Comparison of ENCODE assay signal across 12 cellular contexts in genomic region chr6:11208267-11208666, GRCh38. TPM values are rescaled to one million over a fixed set of nuclear protein-coding genes. Genes with fewer than 3 reads are reported as not detected.
DNase-seq lines count a peak whose midpoint lies in the region; ATAC-seq and TF ChIP-seq lines count a peak whose summit lies in the region.
"Had no signal": no experiment of that assay in that cellular context is flagged by ENCODE, and none has a peak within 500 bp of the region (broad histone marks: within the 10 kb centered on the region; RNA-seq: fewer than 3 reads in every experiment).

No MANE protein-coding gene starts in this region.

- in situ Hi-C loops in transverse colon (cut with MboI; ENCODE audit: low pct_ligation_motif_present in 1 of 4, low pct_unique_long_range_greater_than_20kb in 1 of 4, low sequenced_read_pairs in 3 of 4): no loop called here

- 96% methylated on average over 3 of the region's 3 CpGs for WGBS in SK-N-SH (ENCODE audit: low lambda C conversion rate)
- 85% methylated on average over 3 of the region's 3 CpGs; no CpG with 5 or more reads in 1 of the 2 donors for WGBS in transverse colon (ENCODE audit: low coverage in 1 of 2), 2 donors

- H3K4me1 ChIP-seq in SK-N-SH (ENCODE audit: control insufficient read depth in 1 of 2, insufficient read depth in 2 of 2, low read depth in 1 of 2, low read length in 1 of 2) (peaks cover 34 to 71% of the 10 kb centered on the region in 2 experiments; a peak in 2 of 4 replicates), fibroblast of lung (ENCODE audit: control insufficient read depth, extremely low read depth, insufficient read depth, low read length) (peaks cover 25% of the 10 kb centered on the region), transverse colon (peaks cover 11 to 46% (median 35%) of the 10 kb centered on the region in 4 donors)

- TF ChIP-seq EP300 in SK-N-SH (IDR thresholded peaks at IDR 0.05; ENCODE audit: borderline replicate concordance in 1 of 2, low read depth in 1 of 2, low read length in 1 of 2) (no peak), transverse colon (IDR thresholded peaks at IDR 0.05; ENCODE audit: low read depth) (no peak)

- no peak for DNase-seq in activated naive CD4-positive, alpha-beta T cell treated with anti-CD3 and anti-CD28 coated beads, Interleukin-2, amount 50 U/mL, for 72 hours (ENCODE audit: low spot score in 2 of 2)
- DNase-seq in activated naive CD4-positive, alpha-beta T cell treated with Interleukin-2 at 50 U/mL for 16 hours: no peak
- DNase-seq in SK-N-SH: no peak
- no peak for DNase-seq in fibroblast of lung (ENCODE audit: low read depth in 2 of 2)
- DNase-seq in transverse colon: no peak
- no peak for DNase-seq in NCI-H1417 (lab: John Stamatoyannopoulos, UW)
- no peak for DNase-seq in NK-92 treated with Interleukin-12 subunit alpha and Interleukin-12 subunit beta, amount 100 ng/mL, for 24 hours (lab: John Stamatoyannopoulos, UW)
- DNase-seq: GF-D8, NCI-H748 treated with DMSO at 0.1 percent for 48 hours, testis had no signal

- peak overlapping the region; percentile 40; the same call in 1 of the 2 replicates for H3K9ac ChIP-seq in SK-N-SH
- no peak overlapping the region for H3K9ac ChIP-seq in fibroblast of lung (ENCODE audit: insufficient read depth, low read length)

- H3K27ac ChIP-seq in SK-N-SH (ENCODE audit: low read depth in 2 of 2, low read length in 1 of 2): peak overlapping the region; percentile 24 to 91
- H3K27ac ChIP-seq in fibroblast of lung (ENCODE audit: insufficient read depth, low read length): peak overlapping the region; percentile 84
- H3K27ac ChIP-seq in transverse colon: peak overlapping the region in 3 of 4 donors; percentile 55 to 64 (median 56)

- H2AFZ ChIP-seq in SK-N-SH (ENCODE audit: low read depth) (no peak overlapping the region), fibroblast of lung (ENCODE audit: low read length) (no peak overlapping the region)

- H4K20me1 ChIP-seq in SK-N-SH (ENCODE audit: insufficient read depth) (no peaks in the 10 kb centered on the region), fibroblast of lung (ENCODE audit: control insufficient read depth, extremely low read depth, insufficient read depth, low read length) (no peaks in the 10 kb centered on the region)

- H3K36me3 ChIP-seq in SK-N-SH (replicated peaks in 1 of 2; ENCODE audit: control insufficient read depth in 1 of 2, insufficient read depth in 2 of 2, low read length in 1 of 2): peaks cover 0 to 31% of the 10 kb centered on the region in 2 experiments
- H3K36me3 ChIP-seq in fibroblast of lung (ENCODE audit: control insufficient read depth, insufficient read depth, low read length): peaks cover 4% of the 10 kb centered on the region
- H3K36me3 ChIP-seq in transverse colon: peaks cover 0 to 11% (median 0%) of the 10 kb centered on the region in 4 donors
- H3K36me3 ChIP-seq: prostate gland had no signal

- CTCF ChIA-PET in SK-N-SH (lab: Yijun Ruan, JAX): no interaction called here

- no peak overlapping the region for H3K4me3 ChIP-seq in SK-N-SH (ENCODE audit: low read depth in 2 of 2, low read length in 1 of 2)
- H3K4me3 ChIP-seq in fibroblast of lung (replicated peaks in 1 of 4; ENCODE audit: control extremely low read depth in 1 of 4, insufficient read depth in 1 of 4, low read depth in 3 of 4, low read length in 4 of 4): no peak overlapping the region
- no peak overlapping the region for H3K4me3 ChIP-seq in transverse colon
- H3K4me3 ChIP-seq: prostate gland, testis had no signal

- H3K4me2 ChIP-seq in SK-N-SH (0 out of 2 replicates have a peak overlapping the region, but pooled peaks have one; percentile 18), fibroblast of lung (ENCODE audit: extremely low read depth, insufficient read depth, low read length) (no peak overlapping the region)

- H3K9me2 ChIP-seq in SK-N-SH: no peaks in the 10 kb centered on the region

- H3F3A ChIP-seq in SK-N-SH (replicated peaks; ENCODE audit: insufficient read depth): peaks cover 34% of the 10 kb centered on the region

- TF ChIP-seq POLR2A in transverse colon (IDR thresholded peaks at IDR 0.05): no peak

- H3K9me3 Mint-ChIP-seq in activated naive CD4-positive, alpha-beta T cell treated with anti-CD3 and anti-CD28 coated beads, Interleukin-2, amount 50 U/mL, for 72 hours: no peaks in the 10 kb centered on the region

- peaks cover 16 to 26% of the 10 kb centered on the region in 2 donors for H3K36me3 Mint-ChIP-seq in activated naive CD4-positive, alpha-beta T cell treated with anti-CD3 and anti-CD28 coated beads, Interleukin-2, amount 50 U/mL, for 72 hours

- H3K27ac Mint-ChIP-seq in activated naive CD4-positive, alpha-beta T cell treated with anti-CD3 and anti-CD28 coated beads, Interleukin-2, amount 50 U/mL, for 72 hours: no peak overlapping the region

- H3K79me2 ChIP-seq in SK-N-SH (ENCODE audit: insufficient read depth) (peaks cover 76% of the 10 kb centered on the region), fibroblast of lung (ENCODE audit: control insufficient read depth, insufficient read depth, low read length) (peaks cover 13% of the 10 kb centered on the region)

- no peak for TF ChIP-seq RAD21 in SK-N-SH (IDR thresholded peaks at IDR 0.05; ENCODE audit: low read length)

- H3K27me3 ChIP-seq in SK-N-SH (ENCODE audit: insufficient read depth) (no peaks in the 10 kb centered on the region), fibroblast of lung (ENCODE audit: control insufficient read depth, insufficient read depth, low read length) (no peaks in the 10 kb centered on the region), transverse colon (no peaks in the 10 kb centered on the region)
- H3K27me3 ChIP-seq: testis had no signal

- no peaks in the 10 kb centered on the region for H3K9me3 ChIP-seq in SK-N-SH
- H3K9me3 ChIP-seq in fibroblast of lung (ENCODE audit: control insufficient read depth, insufficient read depth, low read depth, low read length): no peaks in the 10 kb centered on the region
- no peaks in the 10 kb centered on the region for H3K9me3 ChIP-seq in transverse colon
- H3K9me3 ChIP-seq: prostate gland, testis had no signal

- POLR2A ChIA-PET in SK-N-SH (lab: Yijun Ruan, JAX): no interaction called here

- ATAC-seq in activated naive CD4-positive, alpha-beta T cell treated with anti-CD3 and anti-CD28 coated beads, Interleukin-2, amount 50 U/mL, for 72 hours: peak; percentile 83 to 87
- no peak for ATAC-seq in HG02885 (IDR thresholded peaks at IDR 0.05; ENCODE audit: poor library complexity, unreplicated experiment)

- intact Hi-C loops in transverse colon (cut with DNase I; ENCODE audit: low total_unique reads): no loop called here

- TF ChIP-seq CTCF in SK-N-SH (IDR thresholded peaks at IDR 0.05) (no peak), fibroblast of lung (conservative IDR thresholded peaks at IDR 0.05 in 1 of 2, IDR thresholded peaks at IDR 0.05 in 1 of 2; ENCODE audit: low read depth in 1 of 2, low read length in 2 of 2) (no peak), transverse colon (IDR thresholded peaks at IDR 0.05) (no peak)

TF ChIP-seq in SK-N-SH, 30 proteins besides CTCF, POLR2A, EP300 and RAD21 (continues in another document):
- TF ChIP-seq TAF1 (IDR thresholded peaks at IDR 0.05; ENCODE audit: borderline replicate concordance, low read depth, low read length) (no peak), IRF3 (IDR thresholded peaks at IDR 0.05; ENCODE audit: low read depth, low read length) (no peak), ELF1 (IDR thresholded peaks at IDR 0.05) (no peak), EZH2phosphoT487 (IDR thresholded peaks at IDR 0.05; ENCODE audit: borderline replicate concordance, low read depth) (no peak), GABPA (IDR thresholded peaks at IDR 0.05; ENCODE audit: low read depth) (no peak), RCOR1 (IDR thresholded peaks at IDR 0.05; ENCODE audit: low read length) (no peak), REST (IDR thresholded peaks at IDR 0.05; ENCODE audit: low read depth, low read length) (no peak)

RNA-seq across cellular contexts. Expression of gene NEDD9, which starts 24.2 kb away (rescaled TPM):
- total RNA-seq in activated naive CD4-positive, alpha-beta T cell treated with anti-CD3 and anti-CD28 coated beads, Interleukin-2, amount 50 U/mL, for 72 hours: 10 to 100 TPM; 11.0 to 24.4 TPM
- 7.4 and 9.9 TPM in 2 replicates for polyA plus RNA-seq in SK-N-SH (2012; rRNA removed)
- 6.1 and 6.8 TPM in 2 replicates for polyA plus RNA-seq in SK-N-SH (2012; cell fraction: cytosol; rRNA removed)
- polyA plus RNA-seq in SK-N-SH (2012; cell fraction: nucleus; rRNA removed): 12.2 and 22.1 TPM in 2 replicates
- total RNA-seq in fibroblast of lung: 13.6 and 33.7 TPM in 2 replicates
- polyA plus RNA-seq in fibroblast of lung: 35.2 and 41.9 TPM in 2 replicates
- polyA plus RNA-seq in fibroblast of lung (2012): 25.1 and 26.5 TPM in 2 replicates
- 75.8 and 84.0 TPM in 2 replicates for polyA minus RNA-seq in fibroblast of lung (ENCODE audit: low replicate concordance)
- total RNA-seq in transverse colon: 10 to 100 TPM; 34.6 to 82.7 (median 72.3) TPM
